Comparison of ENCODE assay signal across 12 cellular contexts in genomic region chrX:154327026-154327820, GRCh38. TPM values are rescaled to one million over a fixed set of nuclear protein-coding genes. Genes with fewer than 3 reads are reported as not detected.
DNase-seq lines count a peak whose midpoint lies in the region; ATAC-seq and TF ChIP-seq lines count a peak whose summit lies in the region.
"Had no signal": no experiment of that assay in that cellular context is flagged by ENCODE, and none has a peak within 500 bp of the region (broad histone marks: within the 10 kb centered on the region; RNA-seq: fewer than 3 reads in every experiment).

No MANE protein-coding gene starts in this region.

- no peaks in the 10 kb centered on the region for H4K20me1 ChIP-seq in Loucy (ENCODE audit: insufficient read depth, low read length, poor library complexity, severe bottlenecking)

- no peaks in the 10 kb centered on the region for H3F3A ChIP-seq in Loucy (ENCODE audit: low read depth)

- H3K4me3 ChIP-seq in Loucy (ENCODE audit: low read length, poor library complexity, severe bottlenecking) = no peak overlapping the region
- no peak overlapping the region for H3K4me3 ChIP-seq in mesenchymal stem cell (ENCODE audit: insufficient read depth in 1 of 2, low read depth in 1 of 2, low read length in 2 of 2)
- H3K4me3 ChIP-seq: MG63, PC-9 had no signal

- H3K4me2 ChIP-seq in Loucy (ENCODE audit: low read depth, low read length, poor library complexity, severe bottlenecking) (peak overlapping the region; percentile 63), mesenchymal stem cell (ENCODE audit: low read length, poor library complexity, severe bottlenecking) (no peak overlapping the region)
- H3K4me2 ChIP-seq: PC-9 had no signal

- POLR2A ChIA-PET in activated naive CD8-positive, alpha-beta T cell treated with anti-CD3 and anti-CD28 coated beads, Interleukin-2, amount 10 ng/mL, durations not matched to agents 7 days and 5 days (lab: Charles Lee) = interaction anchor here (0.8 to 1.0 kb wide), 2 partner anchors 12 to 44 kb away, joined by 3 to 4 read pairs; no protein-coding TSS in a partner anchor

- H3K4ac ChIP-seq in mesenchymal stem cell (ENCODE audit: low read depth in 1 of 2, low read length in 2 of 2) = no peak overlapping the region

- H3K27me3 ChIP-seq in Loucy (ENCODE audit: insufficient read depth, low read length, poor library complexity, severe bottlenecking) (no peaks in the 10 kb centered on the region), mesenchymal stem cell (ENCODE audit: control insufficient read depth in 1 of 2, insufficient read depth in 1 of 2, low read length in 2 of 2) (peaks cover 15 to 91% of the 10 kb centered on the region in 2 experiments)
- H3K27me3 ChIP-seq: MG63 had no signal

- 83% methylated on average over 11 of the region's 11 CpGs for WGBS in mesenchymal stem cell

- H3K4me1 ChIP-seq in Loucy (ENCODE audit: insufficient read depth, low read length, poor library complexity, severe bottlenecking) = peaks cover 15% of the 10 kb centered on the region
- peaks cover 13% of the 10 kb centered on the region for H3K4me1 ChIP-seq in mesenchymal stem cell (ENCODE audit: control insufficient read depth, insufficient read depth, low read depth, low read length)

- H2BK15ac ChIP-seq in mesenchymal stem cell (ENCODE audit: low read depth, poor library complexity, severe bottlenecking) = no peak overlapping the region

- H2BK12ac ChIP-seq in mesenchymal stem cell (ENCODE audit: low read length in 2 of 2) = no peak overlapping the region

- no peaks in the 10 kb centered on the region for H3K36me3 ChIP-seq in Loucy (ENCODE audit: insufficient read depth, low read length)
- no peaks in the 10 kb centered on the region for H3K36me3 ChIP-seq in mesenchymal stem cell (ENCODE audit: control insufficient read depth in 1 of 2, insufficient read depth in 2 of 2, low read depth in 1 of 2, low read length in 2 of 2)
- H3K36me3 ChIP-seq: MG63 had no signal

- H3K27me3 Mint-ChIP-seq in CD14-positive monocyte (ENCODE audit: low read depth in 3 of 3) = peaks cover 5 to 26% (median 8%) of the 10 kb centered on the region in 3 donors
- no peaks in the 10 kb centered on the region for H3K27me3 Mint-ChIP-seq in activated naive CD8-positive, alpha-beta T cell treated with anti-CD3 and anti-CD28 coated beads, Interleukin-2, amount 10 ng/mL, durations not matched to agents 7 days and 5 days

- H3K79me1 ChIP-seq in mesenchymal stem cell (replicated peaks; ENCODE audit: low read length, poor library complexity, severe bottlenecking) = no peaks in the 10 kb centered on the region

- DNase-seq in CD14-positive monocyte (ENCODE audit: low spot score) (no peak), mesenchymal stem cell (no peak), DMS53 (lab: John Stamatoyannopoulos, UW) (no peak), SKM-1 (lab: John Stamatoyannopoulos, UW; ENCODE audit: unreplicated experiment) (no peak)
- peak; percentile 54 for DNase-seq in activated naive CD8-positive, alpha-beta T cell treated with anti-CD3 and anti-CD28 coated beads, Interleukin-2, amount 10 ng/mL, durations not matched to agents 7 days and 5 days
- DNase-seq: MG63, PC-9, small intestine, substantia nigra had no signal

- no peak overlapping the region for H4K91ac ChIP-seq in mesenchymal stem cell (ENCODE audit: low read length)

- peak overlapping the region; percentile 16 to 19 for H3K4me3 Mint-ChIP-seq in CD14-positive monocyte
- H3K4me3 Mint-ChIP-seq in activated naive CD8-positive, alpha-beta T cell treated with anti-CD3 and anti-CD28 coated beads, Interleukin-2, amount 10 ng/mL, durations not matched to agents 7 days and 5 days = peak overlapping the region; percentile 71

- no peaks in the 10 kb centered on the region for H3K9me3 ChIP-seq in Loucy (ENCODE audit: insufficient read depth, low read depth, low read length)
- H3K9me3 ChIP-seq in mesenchymal stem cell (ENCODE audit: control insufficient read depth, low read length) = no peaks in the 10 kb centered on the region
- H3K9me3 ChIP-seq: MG63 had no signal

- TF ChIP-seq CTCF in CD14-positive monocyte (IDR thresholded peaks at IDR 0.05) = no peak
- TF ChIP-seq CTCF in Loucy (conservative IDR thresholded peaks at IDR 0.05; ENCODE audit: low read length) = no peak

- no peaks in the 10 kb centered on the region for H3K36me3 Mint-ChIP-seq in CD14-positive monocyte
- H3K36me3 Mint-ChIP-seq in activated naive CD8-positive, alpha-beta T cell treated with anti-CD3 and anti-CD28 coated beads, Interleukin-2, amount 10 ng/mL, durations not matched to agents 7 days and 5 days = no peaks in the 10 kb centered on the region

- no peak overlapping the region for H2BK5ac ChIP-seq in mesenchymal stem cell (ENCODE audit: low read depth, low read length, poor library complexity, severe bottlenecking)

- H3K9me2 ChIP-seq in Loucy (replicated peaks; ENCODE audit: low read depth, low read length) = no peaks in the 10 kb centered on the region

- no peak overlapping the region for H2BK120ac ChIP-seq in mesenchymal stem cell (ENCODE audit: low read depth, low read length)

- peaks cover 19% of the 10 kb centered on the region for H3K4me1 Mint-ChIP-seq in CD14-positive monocyte
- H3K4me1 Mint-ChIP-seq in activated naive CD8-positive, alpha-beta T cell treated with anti-CD3 and anti-CD28 coated beads, Interleukin-2, amount 10 ng/mL, durations not matched to agents 7 days and 5 days = peaks cover 24% of the 10 kb centered on the region

- H2AFZ ChIP-seq in Loucy (ENCODE audit: low read length) (no peak overlapping the region), mesenchymal stem cell (ENCODE audit: low read depth, low read length) (peak overlapping the region; percentile 53)
- H2AFZ ChIP-seq: PC-9 had no signal

- peak overlapping the region in 1 of 7 donors; percentile 75 for H3K27ac Mint-ChIP-seq in CD14-positive monocyte
- H3K27ac Mint-ChIP-seq in activated naive CD8-positive, alpha-beta T cell treated with anti-CD3 and anti-CD28 coated beads, Interleukin-2, amount 10 ng/mL, durations not matched to agents 7 days and 5 days = peak overlapping the region; percentile 70

- no peaks in the 10 kb centered on the region for H3K79me2 ChIP-seq in Loucy (ENCODE audit: insufficient read depth, low read length)

- intact Hi-C loops in CD14-positive monocyte (cut with micrococcal nuclease) = no loop called here

- H2AK5ac ChIP-seq in mesenchymal stem cell (ENCODE audit: low read length, severe bottlenecking) = no peak overlapping the region

- no peak overlapping the region for H4K8ac ChIP-seq in mesenchymal stem cell (ENCODE audit: low read length)

- H3K14ac ChIP-seq in mesenchymal stem cell (ENCODE audit: low read length in 2 of 2) = no peak overlapping the region

- no peaks in the 10 kb centered on the region for H3K9me3 Mint-ChIP-seq in CD14-positive monocyte
- no peaks in the 10 kb centered on the region for H3K9me3 Mint-ChIP-seq in activated naive CD8-positive, alpha-beta T cell treated with anti-CD3 and anti-CD28 coated beads, Interleukin-2, amount 10 ng/mL, durations not matched to agents 7 days and 5 days

- peak overlapping the region in 1 of 2 experiments; percentile 34 for H3K18ac ChIP-seq in mesenchymal stem cell (ENCODE audit: low read depth in 1 of 2, low read length in 2 of 2)

- H3K23ac ChIP-seq in mesenchymal stem cell (ENCODE audit: low read length in 2 of 2) = no peak overlapping the region

- ATAC-seq in activated naive CD8-positive, alpha-beta T cell treated with anti-CD3 and anti-CD28 coated beads, Interleukin-2, amount 10 ng/mL, durations not matched to agents 7 days and 5 days (ENCODE audit: low read depth) = peak; percentile 100
- no peak for ATAC-seq in GM21786 (IDR thresholded peaks at IDR 0.05; ENCODE audit: unreplicated experiment)
- no peak for ATAC-seq in SK-N-SH treated with all-trans-retinoic acid at 6 μM for 48 hours

- H3K9ac ChIP-seq in Loucy (ENCODE audit: low read depth, low read length, poor library complexity, severe bottlenecking) = no peak overlapping the region
- no peak overlapping the region for H3K9ac ChIP-seq in mesenchymal stem cell (ENCODE audit: low read length)

- H3K27ac ChIP-seq in mesenchymal stem cell (ENCODE audit: low read length, poor library complexity, severe bottlenecking) = no peak overlapping the region
- H3K27ac ChIP-seq: PC-9 had no signal

TF ChIP-seq in SK-N-SH treated with all-trans-retinoic acid at 6 μM for 48 hours, 23 proteins besides CTCF, POLR2A, EP300 and RAD21:
- no peak for TF ChIP-seq ARNTL (CRISPR knock-in tag; IDR thresholded peaks at IDR 0.05; ENCODE audit: borderline replicate concordance, low read depth)
- TF ChIP-seq OSR1 (CRISPR knock-in tag; IDR thresholded peaks at IDR 0.05) = no peak
- no peak for TF ChIP-seq ZNF70 (CRISPR knock-in tag; IDR thresholded peaks at IDR 0.05)
TF ChIP-seq in SK-N-SH treated with all-trans-retinoic acid at 6 μM for 48 hours: peak in this region for 0.

RNA-seq across cellular contexts. Expression of gene TKTL1, which starts 31.6 kb away (rescaled TPM):
- under 1 TPM; 0.20 to 0.60 TPM for polyA plus RNA-seq in CD14-positive monocyte
- 1 to 10 TPM in 1 of 2 experiments, under 1 TPM in 1; 0.31 to 1.2 TPM for total RNA-seq in activated naive CD8-positive, alpha-beta T cell treated with anti-CD3 and anti-CD28 coated beads, Interleukin-2, amount 10 ng/mL, durations not matched to agents 7 days and 5 days
- not detected for polyA plus RNA-seq in mesenchymal stem cell (2013, experiment 1 of 2)
- not detected for polyA plus RNA-seq in mesenchymal stem cell (2013, experiment 2 of 2)
- total RNA-seq: PC-9 had no signal

RNA-seq across cellular contexts. Expression of gene TEX28, which starts 32.3 kb away (rescaled TPM):
- not detected for polyA plus RNA-seq in CD14-positive monocyte
- not detected for total RNA-seq in activated naive CD8-positive, alpha-beta T cell treated with anti-CD3 and anti-CD28 coated beads, Interleukin-2, amount 10 ng/mL, durations not matched to agents 7 days and 5 days
- not detected for polyA plus RNA-seq in mesenchymal stem cell (2013, experiment 1 of 2)
- polyA plus RNA-seq in mesenchymal stem cell (2013, experiment 2 of 2) = not detected
- total RNA-seq: PC-9 had no signal
- polyA plus RNA-seq: small intestine had no signal

RNA-seq across cellular contexts. Expression of gene FLNA, which starts 47.2 kb away (rescaled TPM):
- polyA plus RNA-seq in CD14-positive monocyte = 100 to 1,000 TPM; 111 to 219 TPM
- 100 to 1,000 TPM; 985 to 994 TPM for total RNA-seq in activated naive CD8-positive, alpha-beta T cell treated with anti-CD3 and anti-CD28 coated beads, Interleukin-2, amount 10 ng/mL, durations not matched to agents 7 days and 5 days
- 667 TPM for polyA plus RNA-seq in mesenchymal stem cell (2013, experiment 1 of 2)
- 624 TPM for polyA plus RNA-seq in mesenchymal stem cell (2013, experiment 2 of 2)

RNA-seq across cellular contexts. Expression of gene EMD, which starts 51.9 kb away (rescaled TPM):
- polyA plus RNA-seq in CD14-positive monocyte = 10 to 100 TPM; 14.0 to 17.6 TPM
- total RNA-seq in activated naive CD8-positive, alpha-beta T cell treated with anti-CD3 and anti-CD28 coated beads, Interleukin-2, amount 10 ng/mL, durations not matched to agents 7 days and 5 days = 10 to 100 TPM; 66.1 to 68.1 TPM
- 66.4 TPM for polyA plus RNA-seq in mesenchymal stem cell (2013, experiment 1 of 2)
- polyA plus RNA-seq in mesenchymal stem cell (2013, experiment 2 of 2) = 66.8 TPM
